ENCODE assay signal across 18 cellular contexts in the genomic region with DNA sequence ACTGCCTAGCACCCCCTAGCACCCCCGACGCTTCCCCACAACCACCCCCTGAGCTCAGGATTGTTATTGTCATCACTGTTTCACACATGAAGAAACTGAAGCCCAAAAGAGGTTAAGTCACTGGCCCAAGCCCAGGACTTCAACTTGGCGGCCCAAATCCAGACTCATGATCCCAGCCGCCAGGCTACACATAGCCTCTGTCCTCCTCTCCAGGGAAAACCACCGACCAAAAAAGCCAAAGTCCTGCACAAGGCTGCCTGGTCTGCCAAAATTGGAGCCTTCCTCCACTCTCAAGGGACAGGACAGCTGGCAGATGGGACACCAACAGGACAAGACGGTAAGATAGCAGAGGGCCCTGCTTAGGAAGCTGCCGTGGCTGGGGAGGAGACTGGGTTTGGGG. TPM values are rescaled to one million over a fixed set of nuclear protein-coding genes. Genes with fewer than 3 reads are reported as not detected.
DNase-seq lines count a peak whose midpoint lies in the region; TF ChIP-seq lines count a peak whose summit lies in the region.
"Had no signal": no experiment of that assay in that cellular context is flagged by ENCODE, and none has a peak within 500 bp of the region (broad histone marks: within the 10 kb centered on the region; RNA-seq: fewer than 3 reads in every experiment).

No MANE protein-coding gene starts in this region.

- H4K20me1 ChIP-seq in BLaER1 = no peaks in the 10 kb centered on the region

- no peaks in the 10 kb centered on the region for H3K9me3 Mint-ChIP-seq in activated CD4-positive, alpha-beta memory T cell treated with anti-CD3 and anti-CD28 coated beads, Interleukin-2, amount 10 ng/mL, durations not matched to agents 7 days and 5 days
- H3K9me3 Mint-ChIP-seq in activated CD4-positive, alpha-beta memory T cell treated with anti-CD3 and anti-CD28 coated beads for 36 hours = no peaks in the 10 kb centered on the region
- peaks cover 7% of the 10 kb centered on the region for H3K9me3 Mint-ChIP-seq in chondrocyte (ENCODE audit: low read depth)
- H3K9me3 Mint-ChIP-seq in type B pancreatic cell = no peaks in the 10 kb centered on the region
- no peaks in the 10 kb centered on the region for H3K9me3 Mint-ChIP-seq in progenitor cell of endocrine pancreas (ENCODE audit: low read depth)
- H3K9me3 Mint-ChIP-seq: activated naive CD4-positive, alpha-beta T cell treated with anti-CD3 and anti-CD28 coated beads, Interleukin-2, amount 50 U/mL, for 24 hours; CD4-positive, alpha-beta memory T cell; natural killer cell treated with Interleukin-12 subunit alpha and Interleukin-12 subunit beta and Interleukin-15 and Interleukin-18, amount 100 ng/mL, for 72 hours had no signal

- peaks cover 24% of the 10 kb centered on the region for H3K4me1 ChIP-seq in BLaER1
- H3K4me1 ChIP-seq: parathyroid adenoma had no signal

- no peak for DNase-seq in activated CD4-positive, alpha-beta memory T cell treated with anti-CD3 and anti-CD28 coated beads, Interleukin-2, amount 10 ng/mL, durations not matched to agents 7 days and 5 days
- no peak for DNase-seq in activated CD4-positive, alpha-beta memory T cell treated with anti-CD3 and anti-CD28 coated beads for 36 hours
- DNase-seq in chondrocyte (ENCODE audit: low spot score) (no peak), myocyte (ENCODE audit: low read depth) (peak; percentile 52), type B pancreatic cell (ENCODE audit: extremely low spot score, unreplicated experiment) (no peak), SKM-1 treated with dmso at 0.1 percent for 144 hours (lab: John Stamatoyannopoulos, UW; ENCODE audit: unreplicated experiment) (no peak), progenitor cell of endocrine pancreas (ENCODE audit: low spot score, unreplicated experiment) (no peak)
- DNase-seq: activated CD8-positive, alpha-beta memory T cell treated with anti-CD3 and anti-CD28 coated beads, Interleukin-2, amount 50 U/mL, for 4 hours; CD4-positive, alpha-beta memory T cell; foreskin fibroblast; mesendoderm; stimulated activated CD4-positive, alpha-beta T cell treated with anti-CD3 and anti-CD28 coated beads, Interleukin-1b, Interleukin-23, amount 100 ng/mL, for 48 hours; stimulated activated naive CD4-positive, alpha-beta T cell treated with Interleukin-2 at 50 U/mL for 16 hours had no signal

- H3K4me1 Mint-ChIP-seq in activated CD4-positive, alpha-beta memory T cell treated with anti-CD3 and anti-CD28 coated beads, Interleukin-2, amount 10 ng/mL, durations not matched to agents 7 days and 5 days = peaks cover 35% of the 10 kb centered on the region
- peaks cover 19% of the 10 kb centered on the region for H3K4me1 Mint-ChIP-seq in activated CD4-positive, alpha-beta memory T cell treated with anti-CD3 and anti-CD28 coated beads for 36 hours (ENCODE audit: low read depth)
- H3K4me1 Mint-ChIP-seq in chondrocyte (ENCODE audit: low read depth) = peaks cover 35% of the 10 kb centered on the region
- peaks cover 4% of the 10 kb centered on the region for H3K4me1 Mint-ChIP-seq in type B pancreatic cell (ENCODE audit: unreplicated experiment)
- H3K4me1 Mint-ChIP-seq in progenitor cell of endocrine pancreas (ENCODE audit: low read depth) = no peaks in the 10 kb centered on the region

- no peaks in the 10 kb centered on the region for H3K27me3 ChIP-seq in BLaER1

- no peaks in the 10 kb centered on the region for H3K27me3 Mint-ChIP-seq in activated CD4-positive, alpha-beta memory T cell treated with anti-CD3 and anti-CD28 coated beads, Interleukin-2, amount 10 ng/mL, durations not matched to agents 7 days and 5 days
- H3K27me3 Mint-ChIP-seq in activated CD4-positive, alpha-beta memory T cell treated with anti-CD3 and anti-CD28 coated beads for 36 hours = no peaks in the 10 kb centered on the region
- H3K27me3 Mint-ChIP-seq in chondrocyte (ENCODE audit: low read depth) (no peaks in the 10 kb centered on the region), type B pancreatic cell (no peaks in the 10 kb centered on the region), progenitor cell of endocrine pancreas (no peaks in the 10 kb centered on the region)
- H3K27me3 Mint-ChIP-seq: activated naive CD4-positive, alpha-beta T cell treated with anti-CD3 and anti-CD28 coated beads, Interleukin-2, amount 50 U/mL, for 24 hours; CD4-positive, alpha-beta memory T cell; natural killer cell treated with Interleukin-12 subunit alpha and Interleukin-12 subunit beta and Interleukin-15 and Interleukin-18, amount 100 ng/mL, for 72 hours had no signal

- peaks cover 34% of the 10 kb centered on the region for H3K9me3 ChIP-seq in BLaER1

- no peak overlapping the region for H3K27ac ChIP-seq in BLaER1
- H3K27ac ChIP-seq: parathyroid adenoma had no signal

- POLR2A ChIA-PET in activated CD4-positive, alpha-beta memory T cell treated with anti-CD3 and anti-CD28 coated beads, Interleukin-2, amount 10 ng/mL, durations not matched to agents 7 days and 5 days (lab: Charles Lee) = no interaction called here
- POLR2A ChIA-PET in activated CD4-positive, alpha-beta memory T cell treated with anti-CD3 and anti-CD28 coated beads for 36 hours (lab: Charles Lee) = interaction anchor here (1.0 kb wide), 1 partner anchor 15 kb away, joined by 3 read pairs; no protein-coding TSS in a partner anchor

- H3K27ac Mint-ChIP-seq in activated CD4-positive, alpha-beta memory T cell treated with anti-CD3 and anti-CD28 coated beads, Interleukin-2, amount 10 ng/mL, durations not matched to agents 7 days and 5 days = peak overlapping the region; percentile 86
- H3K27ac Mint-ChIP-seq in activated CD4-positive, alpha-beta memory T cell treated with anti-CD3 and anti-CD28 coated beads for 36 hours = no peak overlapping the region
- H3K27ac Mint-ChIP-seq in chondrocyte (ENCODE audit: unreplicated experiment) (no peak overlapping the region), type B pancreatic cell (no peak overlapping the region), progenitor cell of endocrine pancreas (no peak overlapping the region)
- H3K27ac Mint-ChIP-seq: activated naive CD4-positive, alpha-beta T cell treated with anti-CD3 and anti-CD28 coated beads, Interleukin-2, amount 50 U/mL, for 24 hours had no signal

- CTCF ChIA-PET in activated CD4-positive, alpha-beta memory T cell treated with anti-CD3 and anti-CD28 coated beads, Interleukin-2, amount 10 ng/mL, durations not matched to agents 7 days and 5 days (lab: Charles Lee) = interaction anchor here (0.5 to 2.2 kb wide), 2 partner anchors 18 to 22 kb away, joined by 4 to 9 read pairs; no protein-coding TSS in a partner anchor
- CTCF ChIA-PET in activated CD4-positive, alpha-beta memory T cell treated with anti-CD3 and anti-CD28 coated beads for 36 hours (lab: Charles Lee) = interaction anchor here (0.9 to 5.3 kb wide), 3 partner anchors 18 to 317 kb away, joined by 4 to 21 read pairs (median 4); no protein-coding TSS in a partner anchor

- H3K4me3 Mint-ChIP-seq in activated CD4-positive, alpha-beta memory T cell treated with anti-CD3 and anti-CD28 coated beads, Interleukin-2, amount 10 ng/mL, durations not matched to agents 7 days and 5 days = peak overlapping the region; percentile 67
- H3K4me3 Mint-ChIP-seq in activated CD4-positive, alpha-beta memory T cell treated with anti-CD3 and anti-CD28 coated beads for 36 hours = no peak overlapping the region
- H3K4me3 Mint-ChIP-seq in chondrocyte (ENCODE audit: unreplicated experiment) (peak overlapping the region; percentile 45), type B pancreatic cell (no peak overlapping the region), progenitor cell of endocrine pancreas (ENCODE audit: low read depth) (no peak overlapping the region)
- H3K4me3 Mint-ChIP-seq: activated naive CD4-positive, alpha-beta T cell treated with anti-CD3 and anti-CD28 coated beads, Interleukin-2, amount 50 U/mL, for 24 hours; CD4-positive, alpha-beta memory T cell; natural killer cell treated with Interleukin-12 subunit alpha and Interleukin-12 subunit beta and Interleukin-15 and Interleukin-18, amount 100 ng/mL, for 72 hours had no signal

- peak overlapping the region; percentile 24; the same call in 1 of the 2 replicates for H3K4me2 ChIP-seq in BLaER1

- no peak overlapping the region for H3K4me3 ChIP-seq in BLaER1
- H3K4me3 ChIP-seq: coronary artery had no signal

- H3K36me3 Mint-ChIP-seq in activated CD4-positive, alpha-beta memory T cell treated with anti-CD3 and anti-CD28 coated beads, Interleukin-2, amount 10 ng/mL, durations not matched to agents 7 days and 5 days (ENCODE audit: low read depth) = peaks cover 52% of the 10 kb centered on the region
- H3K36me3 Mint-ChIP-seq in activated CD4-positive, alpha-beta memory T cell treated with anti-CD3 and anti-CD28 coated beads for 36 hours = peaks cover 30% of the 10 kb centered on the region
- peaks cover 16% of the 10 kb centered on the region for H3K36me3 Mint-ChIP-seq in chondrocyte (ENCODE audit: low read depth)
- H3K36me3 Mint-ChIP-seq in type B pancreatic cell = peaks cover 35% of the 10 kb centered on the region
- H3K36me3 Mint-ChIP-seq in progenitor cell of endocrine pancreas (ENCODE audit: insufficient read depth) = peaks cover 34% of the 10 kb centered on the region

- no peak for TF ChIP-seq CTCF in chondrocyte (IDR thresholded peaks at IDR 0.05)
- TF ChIP-seq CTCF in type B pancreatic cell (conservative IDR thresholded peaks at IDR 0.05) = no peak
- TF ChIP-seq CTCF in progenitor cell of endocrine pancreas (IDR thresholded peaks at IDR 0.05; ENCODE audit: unreplicated experiment) = no peak

- H3K9ac ChIP-seq in BLaER1 = no peak overlapping the region
- H3K9ac ChIP-seq: parathyroid adenoma had no signal

- peaks cover 76% of the 10 kb centered on the region for H3K36me3 ChIP-seq in BLaER1

- intact Hi-C loops in activated CD4-positive, alpha-beta memory T cell treated with anti-CD3 and anti-CD28 coated beads for 36 hours (cut with micrococcal nuclease) = no loop called here

RNA-seq across cellular contexts. Expression of a gene that starts 10.8 kb away (rescaled TPM):
- 10 to 100 TPM; 25.9 to 30.7 TPM for total RNA-seq in activated CD4-positive, alpha-beta memory T cell treated with anti-CD3 and anti-CD28 coated beads, Interleukin-2, amount 10 ng/mL, durations not matched to agents 7 days and 5 days
- total RNA-seq in activated CD4-positive, alpha-beta memory T cell treated with anti-CD3 and anti-CD28 coated beads for 36 hours = 10 to 100 TPM; 27.3 to 31.0 TPM
- total RNA-seq in chondrocyte = 16.6 to 27.1 TPM (median 17.7 TPM) in 3 replicates
- 14.5 and 17.7 TPM in 2 replicates for total RNA-seq in myocyte
- 15.1 TPM for polyA plus RNA-seq in myocyte (2012)
- total RNA-seq in type B pancreatic cell (ENCODE audit: low replicate concordance) = 24.5 and 32.7 TPM in 2 replicates
- 28.8 and 30.3 TPM in 2 replicates for total RNA-seq in progenitor cell of endocrine pancreas

RNA-seq across cellular contexts. Expression of a gene that starts 24.8 kb away (rescaled TPM):
- under 1 TPM; 0.18 TPM for total RNA-seq in activated CD4-positive, alpha-beta memory T cell treated with anti-CD3 and anti-CD28 coated beads, Interleukin-2, amount 10 ng/mL, durations not matched to agents 7 days and 5 days
- under 1 TPM; 0.12 to 0.21 TPM for total RNA-seq in activated CD4-positive, alpha-beta memory T cell treated with anti-CD3 and anti-CD28 coated beads for 36 hours
- total RNA-seq in chondrocyte (0.36 to 1.3 TPM (median 0.39 TPM) in 3 replicates), myocyte (4.0 and 11.8 TPM in 2 replicates), type B pancreatic cell (ENCODE audit: low replicate concordance) (1.1 and 1.4 TPM in 2 replicates), progenitor cell of endocrine pancreas (3.1 TPM in 2 replicates)
- polyA plus RNA-seq in myocyte (2012) = 1.3 TPM

Comparison
In these comparisons a context has a peak if more than half of its experiments do, and no peak if none do; other contexts are left out.
1. H3K4me3 Mint-ChIP-seq: peak in activated CD4-positive, alpha-beta memory T cell treated with anti-CD3 and anti-CD28 coated beads, Interleukin-2, amount 10 ng/mL, durations not matched to agents 7 days and 5 days (single experiment) and chondrocyte (single experiment); none in activated CD4-positive, alpha-beta memory T cell treated with anti-CD3 and anti-CD28 coated beads for 36 hours (single experiment), type B pancreatic cell (single experiment) and progenitor cell of endocrine pancreas (single experiment).